1 cellular context compared by ENCODE assay signal in the genomic region with DNA sequence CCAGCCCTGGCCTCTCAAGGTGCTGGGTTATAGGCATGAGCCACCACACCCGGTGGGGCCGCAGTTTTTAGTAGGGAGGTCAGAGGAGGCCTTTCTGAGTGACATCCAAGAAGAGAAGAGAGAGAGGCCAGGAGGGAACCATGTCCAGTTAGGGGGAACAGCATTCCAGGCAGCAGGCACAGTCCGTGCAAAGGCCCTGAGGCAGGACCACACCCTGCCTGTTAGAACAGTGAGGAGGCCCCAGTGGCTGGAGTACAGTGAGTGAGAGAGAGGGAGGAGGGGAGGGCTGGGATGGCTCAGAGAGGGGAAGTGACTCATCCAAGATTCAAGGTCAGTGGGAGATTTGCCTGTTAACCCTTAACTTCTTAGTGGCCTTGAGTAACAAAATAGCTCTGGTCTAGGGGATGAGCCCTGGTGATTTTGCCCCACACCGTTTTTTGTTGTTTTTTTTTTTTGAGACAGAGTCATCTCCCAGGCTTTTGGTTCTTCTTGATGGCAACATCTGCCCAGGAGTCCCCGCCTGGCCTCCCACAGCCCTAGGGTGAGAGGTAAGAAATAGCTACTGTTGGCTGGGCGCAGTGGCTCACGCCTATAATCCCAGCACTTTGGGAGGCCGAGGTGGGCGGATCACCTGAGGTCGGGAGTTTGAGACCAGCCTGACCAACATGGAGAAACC.
A peak's percentile ranks its signal among the peaks of the same experiment; 100 is the strongest.
TF ChIP-seq lines count a peak whose summit lies in the region.

No MANE protein-coding gene starts in this region.

TF ChIP-seq in SK-N-SH, 30 proteins besides CTCF, POLR2A, EP300 and RAD21 (continued from another document):
- TF ChIP-seq, protein P1, sequence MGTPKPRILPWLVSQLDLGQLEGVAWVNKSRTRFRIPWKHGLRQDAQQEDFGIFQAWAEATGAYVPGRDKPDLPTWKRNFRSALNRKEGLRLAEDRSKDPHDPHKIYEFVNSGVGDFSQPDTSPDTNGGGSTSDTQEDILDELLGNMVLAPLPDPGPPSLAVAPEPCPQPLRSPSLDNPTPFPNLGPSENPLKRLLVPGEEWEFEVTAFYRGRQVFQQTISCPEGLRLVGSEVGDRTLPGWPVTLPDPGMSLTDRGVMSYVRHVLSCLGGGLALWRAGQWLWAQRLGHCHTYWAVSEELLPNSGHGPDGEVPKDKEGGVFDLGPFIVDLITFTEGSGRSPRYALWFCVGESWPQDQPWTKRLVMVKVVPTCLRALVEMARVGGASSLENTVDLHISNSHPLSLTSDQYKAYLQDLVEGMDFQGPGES (IDR thresholded peaks at IDR 0.05; ENCODE audit: low read depth, low read length), result no peak
- peak; percentile 32; the same call in 1 of the 2 replicates for TF ChIP-seq NFIC (IDR thresholded peaks at IDR 0.05; ENCODE audit: borderline replicate concordance)
- no peak for TF ChIP-seq FOXJ3 (CRISPR knock-in tag; IDR thresholded peaks at IDR 0.05)
- TF ChIP-seq, protein P2, sequence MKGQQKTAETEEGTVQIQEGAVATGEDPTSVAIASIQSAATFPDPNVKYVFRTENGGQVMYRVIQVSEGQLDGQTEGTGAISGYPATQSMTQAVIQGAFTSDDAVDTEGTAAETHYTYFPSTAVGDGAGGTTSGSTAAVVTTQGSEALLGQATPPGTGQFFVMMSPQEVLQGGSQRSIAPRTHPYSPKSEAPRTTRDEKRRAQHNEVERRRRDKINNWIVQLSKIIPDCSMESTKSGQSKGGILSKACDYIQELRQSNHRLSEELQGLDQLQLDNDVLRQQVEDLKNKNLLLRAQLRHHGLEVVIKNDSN (IDR thresholded peaks at IDR 0.05; ENCODE audit: borderline replicate concordance, low read depth), result no peak
- peak; percentile 98 for TF ChIP-seq FOSL2 (IDR thresholded peaks at IDR 0.05; ENCODE audit: borderline replicate concordance, low read depth)
- peak; percentile 81; the same call in 1 of the 2 replicates for TF ChIP-seq RXRA (IDR thresholded peaks at IDR 0.05; ENCODE audit: borderline replicate concordance, low read depth)
- TF ChIP-seq EZH2phosphoT487 (IDR thresholded peaks at IDR 0.05; ENCODE audit: borderline replicate concordance, low read depth), result no peak
- peak; percentile 72; the same call in 1 of the 2 replicates for TF ChIP-seq TCF12 (IDR thresholded peaks at IDR 0.05)
- TF ChIP-seq, protein P3, sequence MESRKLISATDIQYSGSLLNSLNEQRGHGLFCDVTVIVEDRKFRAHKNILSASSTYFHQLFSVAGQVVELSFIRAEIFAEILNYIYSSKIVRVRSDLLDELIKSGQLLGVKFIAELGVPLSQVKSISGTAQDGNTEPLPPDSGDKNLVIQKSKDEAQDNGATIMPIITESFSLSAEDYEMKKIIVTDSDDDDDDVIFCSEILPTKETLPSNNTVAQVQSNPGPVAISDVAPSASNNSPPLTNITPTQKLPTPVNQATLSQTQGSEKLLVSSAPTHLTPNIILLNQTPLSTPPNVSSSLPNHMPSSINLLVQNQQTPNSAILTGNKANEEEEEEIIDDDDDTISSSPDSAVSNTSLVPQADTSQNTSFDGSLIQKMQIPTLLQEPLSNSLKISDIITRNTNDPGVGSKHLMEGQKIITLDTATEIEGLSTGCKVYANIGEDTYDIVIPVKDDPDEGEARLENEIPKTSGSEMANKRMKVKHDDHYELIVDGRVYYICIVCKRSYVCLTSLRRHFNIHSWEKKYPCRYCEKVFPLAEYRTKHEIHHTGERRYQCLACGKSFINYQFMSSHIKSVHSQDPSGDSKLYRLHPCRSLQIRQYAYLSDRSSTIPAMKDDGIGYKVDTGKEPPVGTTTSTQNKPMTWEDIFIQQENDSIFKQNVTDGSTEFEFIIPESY (IDR thresholded peaks at IDR 0.05; ENCODE audit: borderline replicate concordance, low read depth), result 0 out of 2 replicates have a peak, but pooled peaks have one; percentile 23
- no peak for TF ChIP-seq FOXM1 (IDR thresholded peaks at IDR 0.05; ENCODE audit: low read depth)
